Comparison of ENCODE assay signal across 8 cellular contexts in the genomic region with DNA sequence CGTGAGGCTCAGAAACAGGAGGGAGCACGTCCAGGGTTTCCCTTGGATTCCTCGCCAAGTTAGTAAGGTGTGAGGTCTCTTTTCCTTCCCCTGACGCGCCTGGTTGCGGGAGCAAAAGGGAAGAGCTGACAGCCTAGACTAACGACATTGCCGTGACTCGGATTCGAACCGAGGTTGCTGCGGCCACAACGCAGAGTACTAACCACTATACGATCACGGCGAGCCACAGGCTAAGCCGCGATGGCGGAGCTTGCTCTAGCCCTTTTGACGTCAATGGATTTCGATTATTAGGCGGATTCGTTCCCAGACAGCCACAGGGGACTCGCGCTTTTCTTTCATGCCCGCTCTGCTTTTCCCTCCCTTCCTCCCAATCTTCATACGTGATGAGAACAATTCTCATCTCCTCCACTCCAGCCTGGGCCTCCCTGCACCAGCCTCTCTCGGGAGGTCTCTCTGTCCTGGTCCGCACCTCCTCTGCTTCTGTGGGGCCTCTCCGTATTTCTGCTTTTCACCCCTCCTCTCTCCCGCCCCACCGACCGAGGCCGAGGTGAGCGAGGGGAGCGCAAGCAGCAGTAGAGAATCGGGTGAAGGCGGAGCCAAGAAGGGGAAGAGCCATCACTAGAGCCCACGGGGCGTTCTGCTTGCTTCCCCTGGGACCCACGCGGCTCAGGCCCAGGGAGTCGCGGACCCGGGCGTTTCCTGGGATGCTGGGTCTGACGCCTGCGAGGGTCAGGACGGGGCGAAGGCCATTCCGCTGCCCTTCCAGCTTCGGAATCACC.
DNase-seq lines count a peak whose midpoint lies in the region; ATAC-seq and TF ChIP-seq lines count a peak whose summit lies in the region.
"Not testable (repeated sequence)": the region's sequence is repeated elsewhere in the genome, so short reads cannot be mapped to it uniquely, and the experiment has no call there.

No MANE protein-coding gene starts in this region.

- H3K4me3 Mint-ChIP-seq in activated CD4-positive, alpha-beta T cell treated with anti-CD3 and anti-CD28 coated beads for 36 hours = peak overlapping the region; percentile 81
- peak overlapping the region; percentile 90 for H3K4me3 Mint-ChIP-seq in glutamatergic neuron (ENCODE audit: unreplicated experiment)
- peak overlapping the region; percentile 77 to 83 (median 77) for H3K4me3 Mint-ChIP-seq in nephron

- H3K36me3 Mint-ChIP-seq in activated CD4-positive, alpha-beta T cell treated with anti-CD3 and anti-CD28 coated beads for 36 hours (ENCODE audit: low read depth); glutamatergic neuron (ENCODE audit: unreplicated experiment); nephron (ENCODE audit: low read depth): not testable (repeated sequence)

- not testable (repeated sequence) for TF ChIP-seq CTCF in BE2C (IDR thresholded peaks at IDR 0.05; ENCODE audit: low read depth, low read length); glutamatergic neuron (IDR thresholded peaks at IDR 0.05; ENCODE audit: partially characterized antibody, unreplicated experiment); nephron (IDR thresholded peaks at IDR 0.05; ENCODE audit: unreplicated experiment in 3 of 3)

- peak; percentile 73 for DNase-seq in BE2C
- peak; percentile 85 for DNase-seq in activated CD4-positive, alpha-beta T cell treated with anti-CD3 and anti-CD28 coated beads for 36 hours
- not testable (repeated sequence) for DNase-seq in adipocyte (ENCODE audit: low read depth)
- peak; percentile 82 for DNase-seq in glutamatergic neuron
- peak; percentile 28 for DNase-seq in stimulated activated CD8-positive, alpha-beta memory T cell treated with anti-CD3 and anti-CD28 coated beads, Interleukin-12 subunit alpha, Interleukin-12 subunit beta, amount 100 ng/mL, for 24 hours (ENCODE audit: extremely low read depth)

- peak overlapping the region; percentile 66 for H3K9ac ChIP-seq in adipocyte (ENCODE audit: low read length)

- H3K4me1 ChIP-seq in BE2C; adipocyte (ENCODE audit: control insufficient read depth, insufficient read depth, low read length): not testable (repeated sequence)

- intact Hi-C loops in activated CD4-positive, alpha-beta T cell treated with anti-CD3 and anti-CD28 coated beads for 36 hours (cut with DNase I, micrococcal nuclease) = not testable (repeated sequence)

- POLR2A ChIA-PET in activated CD4-positive, alpha-beta T cell treated with anti-CD3 and anti-CD28 coated beads for 36 hours (lab: Charles Lee) = interaction anchor here (0.9 to 1.4 kb wide), 5 partner anchors 15 to 264 kb away, joined by 3 to 22 read pairs (median 4); no protein-coding TSS in a partner anchor

- not testable (repeated sequence) for H3K9me3 Mint-ChIP-seq in activated CD4-positive, alpha-beta T cell treated with anti-CD3 and anti-CD28 coated beads for 36 hours (ENCODE audit: low read depth); nephron
- peaks cover 16% of the 10 kb centered on the region for H3K9me3 Mint-ChIP-seq in glutamatergic neuron (ENCODE audit: unreplicated experiment)

- not testable (repeated sequence) for H3K9me3 ChIP-seq in BE2C; adipocyte (ENCODE audit: control insufficient read depth, low read length)

- H3K4me3 ChIP-seq in BE2C (ENCODE audit: low read depth, low read length) (peak overlapping the region; percentile 60), adipocyte (ENCODE audit: low read length) (peak overlapping the region; percentile 81)

- CTCF ChIA-PET in activated CD4-positive, alpha-beta T cell treated with anti-CD3 and anti-CD28 coated beads for 36 hours (lab: Charles Lee) = not testable (repeated sequence)

- not testable (repeated sequence) for H3K36me3 ChIP-seq in BE2C; adipocyte (ENCODE audit: control insufficient read depth, insufficient read depth, low read length, severe bottlenecking)

- H3K27me3 Mint-ChIP-seq in activated CD4-positive, alpha-beta T cell treated with anti-CD3 and anti-CD28 coated beads for 36 hours = peaks cover 22% of the 10 kb centered on the region
- H3K27me3 Mint-ChIP-seq in glutamatergic neuron (ENCODE audit: unreplicated experiment) = peaks cover 12% of the 10 kb centered on the region
- peaks cover 40% of the 10 kb centered on the region for H3K27me3 Mint-ChIP-seq in nephron (ENCODE audit: low read depth)

- not testable (repeated sequence) for H3K27me3 ChIP-seq in BE2C; adipocyte (replicated peaks; ENCODE audit: control insufficient read depth, insufficient read depth, low read length)

- peak overlapping the region; percentile 85 for H3K27ac Mint-ChIP-seq in activated CD4-positive, alpha-beta T cell treated with anti-CD3 and anti-CD28 coated beads for 36 hours
- H3K27ac Mint-ChIP-seq in glutamatergic neuron (ENCODE audit: unreplicated experiment) = not testable (repeated sequence)
- H3K27ac Mint-ChIP-seq in nephron = peak overlapping the region; percentile 79 to 94 (median 81)

- ATAC-seq in GM21515 (IDR thresholded peaks at IDR 0.05; ENCODE audit: unreplicated experiment) (peak; percentile 85), HG03442 (IDR thresholded peaks at IDR 0.05; ENCODE audit: unreplicated experiment) (peak; percentile 59)
- peak; percentile 86 for ATAC-seq in activated CD4-positive, alpha-beta T cell treated with anti-CD3 and anti-CD28 coated beads for 36 hours

- H3K4me1 Mint-ChIP-seq in activated CD4-positive, alpha-beta T cell treated with anti-CD3 and anti-CD28 coated beads for 36 hours = peaks cover 11% of the 10 kb centered on the region
- not testable (repeated sequence) for H3K4me1 Mint-ChIP-seq in glutamatergic neuron (ENCODE audit: low read depth, unreplicated experiment)
- peaks cover 25% of the 10 kb centered on the region for H3K4me1 Mint-ChIP-seq in nephron
